Comparison of ENCODE assay signal across 8 cellular contexts in the genomic region with DNA sequence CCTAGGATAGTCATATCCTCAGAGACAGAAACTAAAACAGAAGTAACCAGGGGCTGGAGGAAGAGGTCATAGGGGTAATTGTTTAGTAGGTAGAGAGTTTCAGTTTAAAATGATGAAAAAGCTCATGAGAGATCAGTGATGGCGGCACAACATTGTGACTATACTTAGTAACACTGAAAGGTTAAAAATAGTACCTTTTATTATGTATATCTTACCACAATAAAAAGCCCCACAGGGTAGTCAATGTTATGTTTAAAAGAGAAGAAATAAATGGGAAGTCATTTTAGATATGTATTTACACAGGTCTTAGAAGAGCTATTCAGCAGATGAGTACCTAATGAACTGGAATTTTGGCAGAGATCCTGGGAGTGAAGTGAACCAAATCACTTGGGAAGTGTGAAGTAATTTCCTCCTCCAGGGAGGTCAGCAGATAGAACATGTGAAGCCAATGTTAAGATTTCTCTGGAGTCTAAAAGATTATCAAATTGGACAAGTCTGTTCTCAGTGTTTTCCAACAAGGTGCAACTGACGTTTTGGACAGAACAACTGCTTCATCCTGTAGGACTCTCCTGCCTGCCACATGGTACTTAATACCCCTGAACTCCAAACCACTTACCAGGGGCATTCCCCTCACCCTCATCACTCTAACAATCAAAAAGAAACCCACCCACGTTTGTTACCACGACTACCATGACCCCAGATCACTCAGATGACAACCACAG. TPM values are rescaled to one million over a fixed set of nuclear protein-coding genes. Genes with fewer than 3 reads are reported as not detected.
DNase-seq lines count a peak whose midpoint lies in the region; ATAC-seq and TF ChIP-seq lines count a peak whose summit lies in the region.

No MANE protein-coding gene starts in this region.

- peak overlapping the region; percentile 62 for H3K4me3 Mint-ChIP-seq in activated naive CD4-positive, alpha-beta T cell treated with anti-CD3 and anti-CD28 coated beads, Interleukin-2, amount 50 U/mL, for 24 hours

- H3K9me3 Mint-ChIP-seq in activated naive CD4-positive, alpha-beta T cell treated with anti-CD3 and anti-CD28 coated beads, Interleukin-2, amount 50 U/mL, for 24 hours = no peaks in the 10 kb centered on the region

- WGBS in aorta, 2 donors = 64 to 67% methylated on average over 4 of the region's 4 CpGs

- H3K27ac ChIP-seq in aorta (ENCODE audit: low read depth in 1 of 2, low read length in 2 of 2) = no peak overlapping the region

- H3K4me1 ChIP-seq in aorta (ENCODE audit: control insufficient read depth in 1 of 2, insufficient read depth in 2 of 2, low read length in 2 of 2) = no peaks in the 10 kb centered on the region

- peak; percentile 75 for DNase-seq in GM10248 (ENCODE audit: extremely low spot score)
- DNase-seq in stimulated activated CD4-positive, alpha-beta T cell treated with anti-CD3 and anti-CD28 coated beads, Interleukin-12 subunit alpha, Interleukin-12 subunit beta, amount 100 ng/mL, for 4 hours = peak; percentile 17
- DNase-seq in ecto neural progenitor cell (ENCODE audit: low spot score) = no peak
- no peak for DNase-seq in aorta
- no peak for DNase-seq in hippocampal formation (lab: John Stamatoyannopoulos, UW)

- peaks cover 23% of the 10 kb centered on the region for H3K36me3 Mint-ChIP-seq in activated naive CD4-positive, alpha-beta T cell treated with anti-CD3 and anti-CD28 coated beads, Interleukin-2, amount 50 U/mL, for 24 hours

- H3K4me3 ChIP-seq in aorta (ENCODE audit: low read length in 2 of 2) = no peak overlapping the region

- no peaks in the 10 kb centered on the region for H3K36me3 ChIP-seq in aorta (ENCODE audit: control insufficient read depth in 1 of 2, insufficient read depth in 2 of 2, low read length in 1 of 2)

- intact Hi-C loops in aorta (cut with DNase I) = no loop called here

- no peaks in the 10 kb centered on the region for H3K27me3 Mint-ChIP-seq in activated naive CD4-positive, alpha-beta T cell treated with anti-CD3 and anti-CD28 coated beads, Interleukin-2, amount 50 U/mL, for 24 hours

- H3K4me1 Mint-ChIP-seq in activated naive CD4-positive, alpha-beta T cell treated with anti-CD3 and anti-CD28 coated beads, Interleukin-2, amount 50 U/mL, for 24 hours = peaks cover 74% of the 10 kb centered on the region

- CTCF ChIA-PET in GM10248 (lab: Yijun Ruan, JAX) = interaction anchor here (0.6 to 1.9 kb wide), 3 partner anchors 10 to 1919 kb away, joined by 3 to 6 read pairs (median 5); no protein-coding TSS in a partner anchor

- no peak for TF ChIP-seq CTCF in GM10248 (IDR thresholded peaks at IDR 0.05; ENCODE audit: control extremely low read depth, extremely low read depth, low read depth, missing control alignments)

- POLR2A ChIA-PET in GM10248 (lab: Yijun Ruan, JAX) = interaction anchor here (0.6 kb wide), 1 partner anchor 1659 kb away, joined by 6 read pairs; no protein-coding TSS in a partner anchor

- peak overlapping the region; percentile 91 for H3K27ac Mint-ChIP-seq in activated naive CD4-positive, alpha-beta T cell treated with anti-CD3 and anti-CD28 coated beads, Interleukin-2, amount 50 U/mL, for 24 hours

- peak; percentile 63 for ATAC-seq in GM21390 (IDR thresholded peaks at IDR 0.05; ENCODE audit: unreplicated experiment)
- peak; percentile 65 for ATAC-seq in HG03575 (IDR thresholded peaks at IDR 0.05; ENCODE audit: extremely low read depth, insufficient number of reproducible peaks, low FRiP score, unreplicated experiment)
- no peak for ATAC-seq in aorta (ENCODE audit: low FRiP score)

- no peaks in the 10 kb centered on the region for H3K9me3 ChIP-seq in aorta (ENCODE audit: control insufficient read depth, low read length)

- H3K27me3 ChIP-seq in aorta (ENCODE audit: control insufficient read depth in 1 of 2, insufficient read depth in 2 of 2, low read length in 1 of 2) = no peaks in the 10 kb centered on the region

RNA-seq across cellular contexts. Expression of a gene that starts 6.4 kb away (rescaled TPM):
- total RNA-seq in aorta = 1 to 10 TPM; 4.9 to 7.2 TPM
- 1 to 10 TPM; 4.1 to 4.9 TPM for polyA plus RNA-seq in aorta

Comparison
In these comparisons a context has a peak if more than half of its experiments do, and no peak if none do; other contexts are left out.
1. DNase-seq: peak in GM10248 (single experiment) and stimulated activated CD4-positive, alpha-beta T cell treated with anti-CD3 and anti-CD28 coated beads, Interleukin-12 subunit alpha, Interleukin-12 subunit beta, amount 100 ng/mL, for 4 hours (single experiment); none in ecto neural progenitor cell (single experiment), aorta (0 of 2) and hippocampal formation (0 of 2).